In the genomic region with DNA sequence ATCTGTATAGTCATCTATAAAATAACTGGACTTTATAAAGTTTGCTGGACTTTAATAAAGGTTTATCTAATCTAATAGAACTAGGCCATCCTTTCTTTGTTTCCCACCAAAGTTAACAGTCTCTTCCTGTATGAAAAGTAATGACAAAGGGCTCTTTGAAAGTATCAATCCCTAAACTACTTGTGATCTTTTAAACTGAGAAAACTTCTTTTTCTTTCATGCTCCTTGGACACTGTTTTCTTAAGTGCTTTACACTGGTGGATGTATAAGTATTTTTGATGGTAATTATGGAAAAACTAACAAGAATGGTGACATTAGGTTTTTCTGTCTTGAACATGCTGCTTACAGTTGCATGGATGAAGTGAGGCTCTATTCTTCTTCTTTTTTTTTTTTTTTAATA, we compare ENCODE assay signal across 10 cellular contexts. TPM values are rescaled to one million over a fixed set of nuclear protein-coding genes. Genes with fewer than 3 reads are reported as not detected.
DNase-seq lines count a peak whose midpoint lies in the region; ATAC-seq and TF ChIP-seq lines count a peak whose summit lies in the region.
"Had no signal": no experiment of that assay in that cellular context is flagged by ENCODE, and none has a peak within 500 bp of the region (broad histone marks: within the 10 kb centered on the region; RNA-seq: fewer than 3 reads in every experiment).

No MANE protein-coding gene starts in this region.

- H2AFZ ChIP-seq in hepatocyte, result no peak overlapping the region

- H3K4me1 ChIP-seq in hepatocyte (ENCODE audit: insufficient read depth) (peaks cover 53% of the 10 kb centered on the region), esophagus squamous epithelium (peaks cover 24 to 47% (median 36%) of the 10 kb centered on the region in 3 donors)

- H3K9me2 ChIP-seq in hepatocyte (replicated peaks; ENCODE audit: insufficient read depth), result no peaks in the 10 kb centered on the region

- DNase-seq in T-helper 1 cell (no peak), SK-N-MC (ENCODE audit: low read depth, low spot score) (no peak), hepatocyte (ENCODE audit: low spot score) (no peak), esophagus squamous epithelium (lab: John Stamatoyannopoulos, UW) (no peak), DMS 273 treated with DMSO at 0.1 percent for 48 hours (lab: John Stamatoyannopoulos, UW) (no peak)
- DNase-seq in stimulated activated naive B cell treated with anti-CD40 and anti-IgM and Interleukin-4, amounts not matched to agents 10 μg/mL and 1 μg/mL and 100 μg/mL, for 72 hours, result no peak
- DNase-seq: stimulated activated naive CD4-positive, alpha-beta T cell; T-helper 9 cell had no signal

- intact Hi-C loops in esophagus squamous epithelium (cut with DNase I), result no loop called here

- no peak for ATAC-seq in stimulated activated naive B cell treated with anti-CD40 and anti-IgM and Interleukin-4, amounts not matched to agents 10 μg/mL and 1 μg/mL and 100 μg/mL, for 72 hours (replicated peaks)
- ATAC-seq in GM18909 (IDR thresholded peaks at IDR 0.05; ENCODE audit: poor library complexity, unreplicated experiment), result no peak

- H3K4me3 ChIP-seq in SK-N-MC, result peak overlapping the region; percentile 62; the same call in 1 of the 2 replicates
- H3K4me3 ChIP-seq in hepatocyte, result no peak overlapping the region
- no peak overlapping the region for H3K4me3 ChIP-seq in esophagus squamous epithelium

- no peak for TF ChIP-seq CTCF in hepatocyte (IDR thresholded peaks at IDR 0.05; ENCODE audit: poor library complexity)
- no peak for TF ChIP-seq CTCF in esophagus squamous epithelium (IDR thresholded peaks at IDR 0.05)

- H3K36me3 ChIP-seq in SK-N-MC (ENCODE audit: insufficient read depth, low read length), result peaks cover 7% of the 10 kb centered on the region
- no peaks in the 10 kb centered on the region for H3K36me3 ChIP-seq in hepatocyte (replicated peaks; ENCODE audit: insufficient read depth, low read depth)
- H3K36me3 ChIP-seq in esophagus squamous epithelium, result no peaks in the 10 kb centered on the region

- H3K9me3 ChIP-seq in SK-N-MC (ENCODE audit: low read depth, low read length) (no peaks in the 10 kb centered on the region), hepatocyte (ENCODE audit: low read depth) (no peaks in the 10 kb centered on the region), esophagus squamous epithelium (no peaks in the 10 kb centered on the region)

- H3K27ac ChIP-seq in SK-N-MC (peak overlapping the region; percentile 98), hepatocyte (peak overlapping the region; percentile 100), esophagus squamous epithelium (peak overlapping the region in 2 of 4 donors; percentile 95 to 98)

- peak overlapping the region; percentile 81 for H3K27ac Mint-ChIP-seq in T-helper 1 cell treated with Interleukin-12 subunit alpha and Interleukin-12 subunit beta and Interleukin-4 antibody, amounts not matched to agents 30 μg/mL and 1 μg/mL, for 36 hours
- peak overlapping the region; percentile 59 for H3K27ac Mint-ChIP-seq in stimulated activated naive B cell treated with anti-CD40 and anti-IgM and Interleukin-4, amounts not matched to agents 10 μg/mL and 1 μg/mL and 100 μg/mL, for 72 hours

- H3K36me3 Mint-ChIP-seq in T-helper 1 cell treated with Interleukin-12 subunit alpha and Interleukin-12 subunit beta and Interleukin-4 antibody, amounts not matched to agents 30 μg/mL and 1 μg/mL, for 36 hours (ENCODE audit: low read depth), result peaks cover 9% of the 10 kb centered on the region
- H3K36me3 Mint-ChIP-seq in stimulated activated naive B cell treated with anti-CD40 and anti-IgM and Interleukin-4, amounts not matched to agents 10 μg/mL and 1 μg/mL and 100 μg/mL, for 72 hours, result peaks cover 6 to 16% of the 10 kb centered on the region in 2 donors

- no peak for TF ChIP-seq POLR2A in esophagus squamous epithelium (IDR thresholded peaks at IDR 0.05)

- H3K9me3 Mint-ChIP-seq in T-helper 1 cell treated with Interleukin-12 subunit alpha and Interleukin-12 subunit beta and Interleukin-4 antibody, amounts not matched to agents 30 μg/mL and 1 μg/mL, for 36 hours, result no peaks in the 10 kb centered on the region
- no peaks in the 10 kb centered on the region for H3K9me3 Mint-ChIP-seq in stimulated activated naive B cell treated with anti-CD40 and anti-IgM and Interleukin-4, amounts not matched to agents 10 μg/mL and 1 μg/mL and 100 μg/mL, for 72 hours

- H3K4me1 Mint-ChIP-seq in T-helper 1 cell treated with Interleukin-12 subunit alpha and Interleukin-12 subunit beta and Interleukin-4 antibody, amounts not matched to agents 30 μg/mL and 1 μg/mL, for 36 hours (ENCODE audit: low read depth), result peaks cover 27% of the 10 kb centered on the region
- peaks cover 13 to 16% of the 10 kb centered on the region in 2 donors for H3K4me1 Mint-ChIP-seq in stimulated activated naive B cell treated with anti-CD40 and anti-IgM and Interleukin-4, amounts not matched to agents 10 μg/mL and 1 μg/mL and 100 μg/mL, for 72 hours

- peak overlapping the region; percentile 25 for H3K4me3 Mint-ChIP-seq in T-helper 1 cell treated with Interleukin-12 subunit alpha and Interleukin-12 subunit beta and Interleukin-4 antibody, amounts not matched to agents 30 μg/mL and 1 μg/mL, for 36 hours
- peak overlapping the region; percentile 17 to 28 for H3K4me3 Mint-ChIP-seq in stimulated activated naive B cell treated with anti-CD40 and anti-IgM and Interleukin-4, amounts not matched to agents 10 μg/mL and 1 μg/mL and 100 μg/mL, for 72 hours

- peaks cover 17% of the 10 kb centered on the region for H4K20me1 ChIP-seq in hepatocyte (ENCODE audit: insufficient read depth, poor library complexity, severe bottlenecking)

- peaks cover 18% of the 10 kb centered on the region for H3K79me2 ChIP-seq in hepatocyte

- H3K27me3 ChIP-seq in hepatocyte (no peaks in the 10 kb centered on the region), esophagus squamous epithelium (no peaks in the 10 kb centered on the region)

- no peak overlapping the region for H3K9ac ChIP-seq in SK-N-MC (ENCODE audit: insufficient read length)

- no peaks in the 10 kb centered on the region for H3K27me3 Mint-ChIP-seq in T-helper 1 cell treated with Interleukin-12 subunit alpha and Interleukin-12 subunit beta and Interleukin-4 antibody, amounts not matched to agents 30 μg/mL and 1 μg/mL, for 36 hours (ENCODE audit: low read depth)
- no peaks in the 10 kb centered on the region for H3K27me3 Mint-ChIP-seq in stimulated activated naive B cell treated with anti-CD40 and anti-IgM and Interleukin-4, amounts not matched to agents 10 μg/mL and 1 μg/mL and 100 μg/mL, for 72 hours

- peak overlapping the region; percentile 60 for H3K4me2 ChIP-seq in hepatocyte

RNA-seq across cellular contexts. Expression of gene ZFX, which starts 2.4 kb away (rescaled TPM):
- total RNA-seq in hepatocyte, result 71.7 and 74.0 TPM in 2 replicates
- 28.4 and 31.5 TPM in 2 replicates for polyA plus RNA-seq in hepatocyte
- total RNA-seq in esophagus squamous epithelium, result 10 to 100 TPM; 19.2 to 88.0 (median 49.5) TPM
